Comparison of ENCODE assay signal across 19 cellular contexts in genomic region chr11:79287952-79288351, GRCh38.
"Had no signal": no experiment of that assay in that cellular context is flagged by ENCODE, and none has a peak within 500 bp of the region (broad histone marks: within the 10 kb centered on the region; RNA-seq: fewer than 3 reads in every experiment).

No MANE protein-coding gene starts in this region.

- DNase-seq: activated CD4-positive, alpha-beta T cell treated with anti-CD3 and anti-CD28 coated beads, Interleukin-2, amount 10 ng/mL, durations not matched to agents 24 days and 14 days; activated CD4-positive, CD25-positive, alpha-beta regulatory T cell; activated CD8-positive, alpha-beta T cell treated with anti-CD3 and anti-CD28 coated beads for 36 hours; activated naive CD4-positive, alpha-beta T cell; activated naive CD8-positive, alpha-beta T cell treated with anti-CD3 and anti-CD28 coated beads for 36 hours; activated T-cell treated with anti-CD3 and anti-CD28 coated beads, Interleukin-2, amount 50 U/mL, for 1 hour; amygdala; endodermal cell; foreskin fibroblast; natural killer cell; right lobe of liver; small intestine; stimulated activated CD4-positive, alpha-beta T cell treated with anti-CD3 and anti-CD28 coated beads, Interleukin-15, amount 100 ng/mL, for 24 hours; stimulated activated CD4-positive, alpha-beta T cell treated with anti-CD3 and anti-CD28 coated beads, Interleukin-2, amount 100 ng/mL, for 48 hours; transverse colon; uterus had no signal

- ATAC-seq: activated CD8-positive, alpha-beta T cell treated with anti-CD3 and anti-CD28 coated beads for 36 hours; activated T-helper 17 cell treated with anti-CD3 and anti-CD28 coated beads, Interleukin-2, amount 50 U/mL, for 72 hours; body of pancreas; natural killer cell; pancreas; right lobe of liver had no signal
